Comparison of ENCODE assay signal across 16 cellular contexts in genomic region chr2:235546151-235546435, GRCh38. TPM values are rescaled to one million over a fixed set of nuclear protein-coding genes. Genes with fewer than 3 reads are reported as not detected.
DNase-seq lines count a peak whose midpoint lies in the region; ATAC-seq and TF ChIP-seq lines count a peak whose summit lies in the region.
"Had no signal": no experiment of that assay in that cellular context is flagged by ENCODE, and none has a peak within 500 bp of the region (broad histone marks: within the 10 kb centered on the region; RNA-seq: fewer than 3 reads in every experiment).

No MANE protein-coding gene starts in this region.

- no peak overlapping the region for H3K23ac ChIP-seq in trophoblast cell (ENCODE audit: low read length)

- peaks cover 38% of the 10 kb centered on the region for H3F3A ChIP-seq in PC-9 (ENCODE audit: insufficient read depth, low read depth)

- TF ChIP-seq CTCF in PC-9 (conservative IDR thresholded peaks at IDR 0.05) = no peak
- no peak for TF ChIP-seq CTCF in mucosa of descending colon (IDR thresholded peaks at IDR 0.05)
- TF ChIP-seq CTCF in brain microvascular endothelial cell (IDR thresholded peaks at IDR 0.05; ENCODE audit: low read depth, low read length, missing control alignments) = no peak

- H2BK120ac ChIP-seq in trophoblast cell (ENCODE audit: insufficient read depth, low read length, poor library complexity) = no peak overlapping the region

- H3K4me2 ChIP-seq in BLaER1 (peak overlapping the region; percentile 75), PC-9 (peak overlapping the region; percentile 85; the same call in 1 of the 2 replicates), trophoblast cell (ENCODE audit: low read length) (no peak overlapping the region)

- no peaks in the 10 kb centered on the region for H3K36me3 ChIP-seq in BLaER1
- 0 out of 2 replicates have a peak, but pooled peaks cover 4% of the 10 kb centered on the region for H3K36me3 ChIP-seq in PC-9 (ENCODE audit: low read depth)
- H3K36me3 ChIP-seq in mucosa of descending colon (ENCODE audit: low read depth) = no peaks in the 10 kb centered on the region
- no peaks in the 10 kb centered on the region for H3K36me3 ChIP-seq in trophoblast cell (ENCODE audit: control insufficient read depth in 1 of 2, insufficient read depth in 2 of 2, low read length in 2 of 2)
- no peaks in the 10 kb centered on the region for H3K36me3 ChIP-seq in brain microvascular endothelial cell (replicated peaks)

- WGBS in trophoblast cell (ENCODE audit: extremely low coverage, insufficient coverage, insufficient read length) = no CpG with 5 or more reads among the region's 3 CpGs

- no peak overlapping the region for H3K14ac ChIP-seq in trophoblast cell (ENCODE audit: low read length)

- H3K9me2 ChIP-seq in PC-9 (ENCODE audit: insufficient read depth) = no peaks in the 10 kb centered on the region

- no peak overlapping the region for H2AK5ac ChIP-seq in trophoblast cell (ENCODE audit: low read length)

- no peaks in the 10 kb centered on the region for H3K9me3 ChIP-seq in BLaER1
- H3K9me3 ChIP-seq in PC-9 (ENCODE audit: insufficient read depth, low read depth) = no peaks in the 10 kb centered on the region
- no peaks in the 10 kb centered on the region for H3K9me3 ChIP-seq in mucosa of descending colon
- H3K9me3 ChIP-seq in trophoblast cell (ENCODE audit: insufficient read depth, low read depth, low read length) = no peaks in the 10 kb centered on the region

- no peak overlapping the region for H3K27ac ChIP-seq in BLaER1
- no peak overlapping the region for H3K27ac ChIP-seq in PC-9
- no peak overlapping the region for H3K27ac ChIP-seq in trophoblast cell (ENCODE audit: low read depth, low read length)
- no peak overlapping the region for H3K27ac ChIP-seq in brain microvascular endothelial cell
- H3K27ac ChIP-seq: 22Rv1 had no signal

- no peak overlapping the region for H4K12ac ChIP-seq in trophoblast cell (ENCODE audit: low read depth, low read length)

- no peaks in the 10 kb centered on the region for H3K79me1 ChIP-seq in trophoblast cell (ENCODE audit: low read length)

- CTCF ChIA-PET in PC-9 (lab: Charles Lee) = no interaction called here

- peaks cover 63% of the 10 kb centered on the region for H3K4me1 ChIP-seq in BLaER1
- H3K4me1 ChIP-seq in PC-9 (replicated peaks; ENCODE audit: insufficient read depth) = peaks cover 58% of the 10 kb centered on the region
- H3K4me1 ChIP-seq in mucosa of descending colon (ENCODE audit: low read depth) = peaks cover 37% of the 10 kb centered on the region
- H3K4me1 ChIP-seq in trophoblast cell (ENCODE audit: control insufficient read depth in 1 of 2, insufficient read depth in 2 of 2, low read length in 2 of 2) = peaks cover 37% of the 10 kb centered on the region in 2 experiments

- no peak overlapping the region for H3K18ac ChIP-seq in trophoblast cell (ENCODE audit: low read length)

- in situ Hi-C loops in brain microvascular endothelial cell (cut with HindIII; ENCODE audit: low pct_ligation_motif_present, low sequenced_read_pairs) = no loop called here

- H3K79me2 ChIP-seq in PC-9 (ENCODE audit: low read depth) (peaks cover 95% of the 10 kb centered on the region), trophoblast cell (ENCODE audit: control insufficient read depth, insufficient read depth, low read length, poor library complexity) (peaks cover 5% of the 10 kb centered on the region)

- H2AFZ ChIP-seq in PC-9 (no peak overlapping the region), trophoblast cell (ENCODE audit: insufficient read depth, low read length, poor library complexity) (no peak overlapping the region)

- no peak overlapping the region for H2BK12ac ChIP-seq in trophoblast cell (ENCODE audit: low read length)

- H4K20me1 ChIP-seq in BLaER1 (peaks cover 87% of the 10 kb centered on the region), PC-9 (ENCODE audit: insufficient read depth) (peaks cover 28% of the 10 kb centered on the region; the same call in 1 of the 2 replicates)

- no peak for ATAC-seq in mucosa of descending colon
- no peak for ATAC-seq in HG03442 (IDR thresholded peaks at IDR 0.05; ENCODE audit: unreplicated experiment)
- ATAC-seq in GM21619 (IDR thresholded peaks at IDR 0.05; ENCODE audit: unreplicated experiment) = no peak
- ATAC-seq: CD8-positive, alpha-beta T cell had no signal

- H2BK5ac ChIP-seq in trophoblast cell (ENCODE audit: low read depth, low read length, poor library complexity) = no peak overlapping the region

- intact Hi-C loops in PC-9 (cut with micrococcal nuclease; ENCODE audit: unreplicated experiment) = no loop called here
- intact Hi-C loops in mucosa of descending colon (cut with DNase I, micrococcal nuclease) = no loop called here

- no TSS peak for BruUV-seq in PC-9 (replicated peaks; lab: Mats Ljungman, UMichigan)

- POLR2A ChIA-PET in PC-9 (lab: Charles Lee; ENCODE audit: unreplicated experiment) = interaction anchor here (0.6 kb wide), 1 partner anchor 152 kb away, joined by 5 read pairs; no protein-coding TSS in a partner anchor

- H3K4me3 ChIP-seq in BLaER1 (no peak overlapping the region), PC-9 (no peak overlapping the region), mucosa of descending colon (no peak overlapping the region), trophoblast cell (ENCODE audit: low read depth, low read length) (no peak overlapping the region), brain microvascular endothelial cell (ENCODE audit: low read depth, low read length) (no peak overlapping the region)

- H3K4ac ChIP-seq in trophoblast cell (ENCODE audit: low read depth, low read length) = peak overlapping the region; percentile 22

- H3K27me3 ChIP-seq in BLaER1 (no peaks in the 10 kb centered on the region), PC-9 (ENCODE audit: insufficient read depth, low read depth) (no peaks in the 10 kb centered on the region), trophoblast cell (ENCODE audit: insufficient read depth, low read length) (no peaks in the 10 kb centered on the region), brain microvascular endothelial cell (replicated peaks) (no peaks in the 10 kb centered on the region)

- DNase-seq in PC-9 = no peak
- peak in 2 of 3 donors; percentile 16 to 19 for DNase-seq in mucosa of descending colon
- DNase-seq in trophoblast cell = no peak
- DNase-seq in brain microvascular endothelial cell = no peak
- no peak for DNase-seq in CD1c-positive myeloid dendritic cell (ENCODE audit: extremely low spot score)
- DNase-seq: CD8-positive, alpha-beta T cell; COR-L47; DND-41; GDM1; HCEC 1CT; HFFc6 had no signal

- H4K8ac ChIP-seq in trophoblast cell (ENCODE audit: low read depth, low read length) = no peak overlapping the region

- H3K9ac ChIP-seq in BLaER1 (peak overlapping the region; percentile 34), trophoblast cell (ENCODE audit: low read length) (no peak overlapping the region)

- no peak overlapping the region for H4K91ac ChIP-seq in trophoblast cell (ENCODE audit: low read depth, low read length)

RNA-seq across cellular contexts. Expression of gene AGAP1, which starts 52.2 kb away (rescaled TPM):
- total RNA-seq in PC-9 (2021) (91.4 and 107 TPM in 2 replicates), mucosa of descending colon (100 to 1,000 TPM in 1 of 3 donors, 10 to 100 TPM in 2; 68.1 to 112 (median 88.9) TPM)
- polyA plus RNA-seq in trophoblast cell (2013) = 17.8 and 18.9 TPM in 2 replicates
- polyA plus RNA-seq: IgD-negative memory B cell had no signal

Comparison
In these comparisons a context has a peak if more than half of its experiments do, and no peak if none do; other contexts are left out.
1. DNase-seq: peak in mucosa of descending colon (2 of 3); none in PC-9 (0 of 2), trophoblast cell (0 of 2), brain microvascular endothelial cell (single experiment) and CD1c-positive myeloid dendritic cell (single experiment).